8 cellular contexts compared by ENCODE assay signal in the genomic region with DNA sequence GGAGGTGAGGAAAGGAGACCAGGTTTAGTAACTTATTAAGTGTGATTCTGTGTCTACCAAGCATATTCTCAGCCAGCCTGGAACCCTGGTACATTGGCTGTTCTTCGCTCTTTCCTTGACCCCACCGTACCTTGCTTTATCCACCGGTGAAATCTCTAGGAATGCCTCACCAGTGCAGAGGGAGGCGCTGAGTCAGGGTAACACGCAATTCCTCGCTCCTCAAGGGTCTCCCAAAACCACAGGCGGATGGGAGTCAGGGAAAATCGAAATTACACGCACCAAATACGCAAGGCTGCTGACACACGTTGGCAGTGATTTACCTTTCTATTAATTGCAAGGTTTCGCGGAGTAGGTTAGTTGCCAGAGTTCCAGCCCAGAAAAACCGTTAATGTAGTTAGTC. TPM values are rescaled to one million over a fixed set of nuclear protein-coding genes. Genes with fewer than 3 reads are reported as not detected.
DNase-seq lines count a peak whose midpoint lies in the region; ATAC-seq, FAIRE-seq and TF ChIP-seq lines count a peak whose summit lies in the region.

No MANE protein-coding gene starts in this region.

- peaks cover 58% of the 10 kb centered on the region for H3K4me1 ChIP-seq in CD4-positive, alpha-beta memory T cell (ENCODE audit: insufficient read depth, low read length)
- H3K4me1 ChIP-seq in adipocyte (ENCODE audit: control insufficient read depth, insufficient read depth, low read length) (peaks cover 55% of the 10 kb centered on the region), hepatocyte (ENCODE audit: insufficient read depth) (peaks cover 34% of the 10 kb centered on the region)

- no peak for FAIRE-seq in HTR-8/SVneo (lab: Jason Lieb, UNC)

- peaks cover 56% of the 10 kb centered on the region for H3K79me2 ChIP-seq in hepatocyte

- CTCF ChIA-PET in CD4-positive, alpha-beta memory T cell (lab: Charles Lee; ENCODE audit: partially characterized antibody), result interaction anchor here (1.1 to 2.2 kb wide), 11 partner anchors 10 to 700 kb away, joined by 3 to 14 read pairs (median 5); a partner anchor contains a TSS

- intact Hi-C loops in CD4-positive, alpha-beta memory T cell (cut with micrococcal nuclease), result no loop called here

- no peak for TF ChIP-seq CTCF in hepatocyte (IDR thresholded peaks at IDR 0.05; ENCODE audit: poor library complexity)

- H3K9ac ChIP-seq in adipocyte (ENCODE audit: low read length), result peak overlapping the region; percentile 91

- POLR2A ChIA-PET in CD4-positive, alpha-beta memory T cell (lab: Charles Lee; ENCODE audit: partially characterized antibody), result interaction anchor here (1.1 to 3.0 kb wide), 9 partner anchors 9 to 1056 kb away, joined by 3 to 39 read pairs (median 7); a partner anchor contains a TSS

- peak overlapping the region; percentile 70 for H2AFZ ChIP-seq in hepatocyte

- H3K36me3 Mint-ChIP-seq in CD4-positive, alpha-beta memory T cell, result peaks cover 10 to 15% of the 10 kb centered on the region in 2 donors

- H3K27me3 Mint-ChIP-seq in CD4-positive, alpha-beta memory T cell, result no peaks in the 10 kb centered on the region

- peak overlapping the region; percentile 62 to 93 (median 90) for H3K27ac Mint-ChIP-seq in CD4-positive, alpha-beta memory T cell

- H3K4me1 Mint-ChIP-seq in CD4-positive, alpha-beta memory T cell, result peaks cover 47 to 66% (median 54%) of the 10 kb centered on the region in 4 donors

- H3K4me3 Mint-ChIP-seq in CD4-positive, alpha-beta memory T cell, result peak overlapping the region; percentile 92 to 98 (median 96)

- ATAC-seq in HG02571 (IDR thresholded peaks at IDR 0.05; ENCODE audit: unreplicated experiment), result no peak

- DNase-seq in CD4-positive, alpha-beta memory T cell, result no peak
- DNase-seq in HTR-8/SVneo (ENCODE audit: insufficient read length, low spot score) (peak; percentile 45), adipocyte (ENCODE audit: low read depth) (peak; percentile 66), hepatocyte (ENCODE audit: low spot score) (peak; percentile 30), skeletal muscle cell (ENCODE audit: low read depth) (peak; percentile 65), GF-D8 (lab: John Stamatoyannopoulos, UW) (no peak)
- no peak for DNase-seq in stimulated activated CD4-positive, alpha-beta T cell treated with anti-CD3 and anti-CD28 coated beads, Interleukin-4, amount 100 ng/mL, for 24 hours

- H4K20me1 ChIP-seq in hepatocyte (ENCODE audit: insufficient read depth, poor library complexity, severe bottlenecking), result peaks cover 4% of the 10 kb centered on the region

- WGBS in hepatocyte (ENCODE audit: low lambda C conversion rate, missing lambda C conversion rate), result 3% methylated on average over 14 of the region's 14 CpGs

- peak overlapping the region; percentile 82 for H3K27ac ChIP-seq in CD4-positive, alpha-beta memory T cell (ENCODE audit: low read depth, low read length)
- H3K27ac ChIP-seq in hepatocyte, result peak overlapping the region; percentile 92

- H3K36me3 ChIP-seq in CD4-positive, alpha-beta memory T cell (ENCODE audit: insufficient read depth, low read length), result no peaks in the 10 kb centered on the region
- H3K36me3 ChIP-seq in adipocyte (ENCODE audit: control insufficient read depth, insufficient read depth, low read length, severe bottlenecking) (peaks cover 18% of the 10 kb centered on the region), hepatocyte (replicated peaks; ENCODE audit: insufficient read depth, low read depth) (no peaks in the 10 kb centered on the region)

- H3K9me3 Mint-ChIP-seq in CD4-positive, alpha-beta memory T cell, result no peaks in the 10 kb centered on the region

- H3K9me3 ChIP-seq in CD4-positive, alpha-beta memory T cell (ENCODE audit: control insufficient read depth in 1 of 2, low read length in 2 of 2), result no peaks in the 10 kb centered on the region
- H3K9me3 ChIP-seq in adipocyte (ENCODE audit: control insufficient read depth, low read length) (no peaks in the 10 kb centered on the region), hepatocyte (ENCODE audit: low read depth) (no peaks in the 10 kb centered on the region)

- H3K4me2 ChIP-seq in hepatocyte, result peak overlapping the region; percentile 93

- H3K4me3 ChIP-seq in CD4-positive, alpha-beta memory T cell (ENCODE audit: low read length in 2 of 2), result peak overlapping the region; percentile 85 to 87
- H3K4me3 ChIP-seq in adipocyte (ENCODE audit: low read length) (peak overlapping the region; percentile 88), hepatocyte (peak overlapping the region; percentile 55), skeletal muscle cell (ENCODE audit: low read depth, low read length) (peak overlapping the region; percentile 81)

- H3K27me3 ChIP-seq in CD4-positive, alpha-beta memory T cell (ENCODE audit: insufficient read depth, low read length), result no peaks in the 10 kb centered on the region
- H3K27me3 ChIP-seq in adipocyte (replicated peaks; ENCODE audit: control insufficient read depth, insufficient read depth, low read length) (no peaks in the 10 kb centered on the region), hepatocyte (no peaks in the 10 kb centered on the region)

- no peaks in the 10 kb centered on the region for H3K9me2 ChIP-seq in hepatocyte (replicated peaks; ENCODE audit: insufficient read depth)

RNA-seq across cellular contexts. Expression of a gene that starts 0.8 kb away (rescaled TPM):
- total RNA-seq in CD4-positive, alpha-beta memory T cell, result 10 to 100 TPM; 52.2 to 52.4 TPM
- 1 to 10 TPM; 4.0 to 4.9 TPM for polyA plus RNA-seq in CD4-positive, alpha-beta memory T cell
- total RNA-seq in hepatocyte, result 21.8 and 36.2 TPM in 2 replicates
- 20.3 and 39.2 TPM in 2 replicates for polyA plus RNA-seq in hepatocyte

RNA-seq across cellular contexts. Expression of a gene that starts 1.0 kb away (rescaled TPM):
- total RNA-seq in CD4-positive, alpha-beta memory T cell, result 10 to 100 TPM; 29.9 to 31.9 TPM
- polyA plus RNA-seq in CD4-positive, alpha-beta memory T cell, result 10 to 100 TPM; 62.0 to 80.8 TPM
- total RNA-seq in hepatocyte, result 83.8 and 94.9 TPM in 2 replicates
- polyA plus RNA-seq in hepatocyte, result 48.7 and 69.9 TPM in 2 replicates

RNA-seq across cellular contexts. Expression of a gene that starts 18.2 kb away (rescaled TPM):
- 1 to 10 TPM; 2.1 to 2.3 TPM for total RNA-seq in CD4-positive, alpha-beta memory T cell
- under 1 TPM; 0.24 to 0.45 TPM for polyA plus RNA-seq in CD4-positive, alpha-beta memory T cell
- 1.6 and 1.8 TPM in 2 replicates for total RNA-seq in hepatocyte
- polyA plus RNA-seq in hepatocyte, result 0.28 and 0.86 TPM in 2 replicates

Comparison
In these comparisons a context has a peak if more than half of its experiments do, and no peak if none do; other contexts are left out.
1. DNase-seq: peak in HTR-8/SVneo (single experiment), adipocyte (single experiment), hepatocyte (single experiment) and skeletal muscle cell (single experiment); none in CD4-positive, alpha-beta memory T cell (0 of 5), stimulated activated CD4-positive, alpha-beta T cell treated with anti-CD3 and anti-CD28 coated beads, Interleukin-4, amount 100 ng/mL, for 24 hours (single experiment) and GF-D8 (single experiment).
2. Peak in every context shown above with its lines, with median percentiles within 50 percentile points of each other: H3K4me3 ChIP-seq.